Comparison of ENCODE assay signal across 13 cellular contexts in the genomic region with DNA sequence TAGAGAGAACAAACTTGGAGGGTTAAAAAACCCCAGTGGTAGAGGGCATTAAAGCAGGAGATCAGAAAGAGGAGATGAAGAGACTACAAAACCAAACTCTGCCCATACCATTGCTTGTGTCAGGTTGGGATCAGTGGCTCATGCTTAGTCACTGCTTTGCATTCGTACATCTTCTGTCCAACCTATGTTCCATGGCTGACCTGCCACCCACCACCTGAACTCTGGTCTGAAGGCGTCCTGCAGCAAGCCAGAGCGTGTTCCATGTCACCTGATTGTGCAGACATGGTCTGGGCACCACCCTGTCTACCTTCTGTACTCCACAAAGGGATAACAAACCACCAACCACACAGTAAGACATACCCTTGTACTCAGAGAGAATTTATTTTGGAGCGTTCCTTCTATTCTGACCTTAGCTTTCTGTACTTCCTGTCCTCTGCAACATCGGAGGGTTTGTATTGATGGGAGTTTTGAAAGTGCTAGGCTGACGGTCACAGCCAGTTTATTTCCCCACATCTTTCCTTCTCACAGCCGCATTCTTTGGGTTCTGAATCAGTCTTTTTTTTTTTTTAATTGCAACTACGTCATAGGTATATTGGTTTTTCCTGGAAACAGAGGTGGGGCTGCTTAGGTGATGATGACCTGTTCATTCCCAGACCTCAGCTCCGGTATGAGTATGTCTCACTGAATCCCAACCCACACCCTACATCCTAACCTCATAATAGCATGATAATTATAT.
DNase-seq lines count a peak whose midpoint lies in the region; ATAC-seq and TF ChIP-seq lines count a peak whose summit lies in the region.
"Had no signal": no experiment of that assay in that cellular context is flagged by ENCODE, and none has a peak within 500 bp of the region (broad histone marks: within the 10 kb centered on the region; RNA-seq: fewer than 3 reads in every experiment).

No MANE protein-coding gene starts in this region.

- no peaks in the 10 kb centered on the region for H3K27me3 ChIP-seq in foreskin keratinocyte
- no peaks in the 10 kb centered on the region for H3K27me3 ChIP-seq in ascending aorta

- peak; percentile 86 for ATAC-seq in foreskin keratinocyte
- peak; percentile 43 for ATAC-seq in stimulated activated naive CD8-positive, alpha-beta T cell treated with anti-CD3 and anti-CD28 coated beads, Interleukin-15, amount 100 ng/mL, for 72 hours

- intact Hi-C loops in ascending aorta (cut with DNase I): no loop called here

- H3K9me3 Mint-ChIP-seq in stimulated activated naive CD8-positive, alpha-beta T cell treated with anti-CD3 and anti-CD28 coated beads, Interleukin-15, amount 100 ng/mL, for 72 hours: no peaks in the 10 kb centered on the region

- H3K4me1 ChIP-seq in foreskin keratinocyte (peaks cover 29% of the 10 kb centered on the region), ascending aorta (peaks cover 4 to 20% of the 10 kb centered on the region in 2 donors)

- no peak overlapping the region for H3K4me3 Mint-ChIP-seq in stimulated activated naive CD8-positive, alpha-beta T cell treated with anti-CD3 and anti-CD28 coated beads, Interleukin-15, amount 100 ng/mL, for 72 hours

- H3K4me3 ChIP-seq in ascending aorta: no peak overlapping the region

- peak overlapping the region; percentile 87 for H3K27ac ChIP-seq in foreskin keratinocyte
- no peak overlapping the region for H3K27ac ChIP-seq in ascending aorta

- no peak overlapping the region for H3K27ac Mint-ChIP-seq in stimulated activated naive CD8-positive, alpha-beta T cell treated with anti-CD3 and anti-CD28 coated beads, Interleukin-15, amount 100 ng/mL, for 72 hours
- H3K27ac Mint-ChIP-seq: progenitor cell of endocrine pancreas had no signal

- H3K4me1 Mint-ChIP-seq in stimulated activated naive CD8-positive, alpha-beta T cell treated with anti-CD3 and anti-CD28 coated beads, Interleukin-15, amount 100 ng/mL, for 72 hours: no peaks in the 10 kb centered on the region

- H3K9me3 ChIP-seq in ascending aorta: no peaks in the 10 kb centered on the region

- H3K27me3 Mint-ChIP-seq in stimulated activated naive CD8-positive, alpha-beta T cell treated with anti-CD3 and anti-CD28 coated beads, Interleukin-15, amount 100 ng/mL, for 72 hours: peaks cover 42% of the 10 kb centered on the region
- H3K27me3 Mint-ChIP-seq: progenitor cell of endocrine pancreas had no signal

- TF ChIP-seq CTCF in foreskin keratinocyte (conservative IDR thresholded peaks at IDR 0.05) (no peak), ascending aorta (IDR thresholded peaks at IDR 0.05) (no peak)

- no peaks in the 10 kb centered on the region for H3K36me3 ChIP-seq in ascending aorta

- peak; percentile 69 for DNase-seq in HT-29 (ENCODE audit: low spot score)
- peak; percentile 71 for DNase-seq in amniotic epithelial cell (ENCODE audit: low read depth)
- DNase-seq in foreskin keratinocyte: peak; percentile 97 to 99
- DNase-seq in stimulated activated naive CD8-positive, alpha-beta T cell treated with anti-CD3 and anti-CD28 coated beads, Interleukin-15, amount 100 ng/mL, for 72 hours: no peak
- no peak for DNase-seq in stimulated activated CD8-positive, alpha-beta memory T cell treated with anti-CD3 and anti-CD28 coated beads, Interleukin-4, amount 100 ng/mL, for 48 hours
- DNase-seq in NCI-H128 (lab: John Stamatoyannopoulos, UW; ENCODE audit: unreplicated experiment): no peak
- DNase-seq in ascending aorta (ENCODE audit: low spot score in 2 of 2): no peak
- DNase-seq: activated T-cell treated with anti-CD3 and anti-CD28 coated beads, Interleukin-2, amount 50 U/mL, for 1 hour; DMS79; effector CD4-positive, alpha-beta T cell; NCI-H1092; NK-92 treated with Interleukin-12 subunit alpha and Interleukin-12 subunit beta, amount 100 ng/mL, for 24 hours had no signal

Comparison
In these comparisons a context has a peak if more than half of its experiments do, and no peak if none do; other contexts are left out.
1. DNase-seq: peak in HT-29 (single experiment), amniotic epithelial cell (single experiment) and foreskin keratinocyte (2 of 2); none in stimulated activated naive CD8-positive, alpha-beta T cell treated with anti-CD3 and anti-CD28 coated beads, Interleukin-15, amount 100 ng/mL, for 72 hours (0 of 2), stimulated activated CD8-positive, alpha-beta memory T cell treated with anti-CD3 and anti-CD28 coated beads, Interleukin-4, amount 100 ng/mL, for 48 hours (single experiment), NCI-H128 (single experiment) and ascending aorta (0 of 2).